Comparison of ENCODE assay signal across 1 cellular context in the genomic region with DNA sequence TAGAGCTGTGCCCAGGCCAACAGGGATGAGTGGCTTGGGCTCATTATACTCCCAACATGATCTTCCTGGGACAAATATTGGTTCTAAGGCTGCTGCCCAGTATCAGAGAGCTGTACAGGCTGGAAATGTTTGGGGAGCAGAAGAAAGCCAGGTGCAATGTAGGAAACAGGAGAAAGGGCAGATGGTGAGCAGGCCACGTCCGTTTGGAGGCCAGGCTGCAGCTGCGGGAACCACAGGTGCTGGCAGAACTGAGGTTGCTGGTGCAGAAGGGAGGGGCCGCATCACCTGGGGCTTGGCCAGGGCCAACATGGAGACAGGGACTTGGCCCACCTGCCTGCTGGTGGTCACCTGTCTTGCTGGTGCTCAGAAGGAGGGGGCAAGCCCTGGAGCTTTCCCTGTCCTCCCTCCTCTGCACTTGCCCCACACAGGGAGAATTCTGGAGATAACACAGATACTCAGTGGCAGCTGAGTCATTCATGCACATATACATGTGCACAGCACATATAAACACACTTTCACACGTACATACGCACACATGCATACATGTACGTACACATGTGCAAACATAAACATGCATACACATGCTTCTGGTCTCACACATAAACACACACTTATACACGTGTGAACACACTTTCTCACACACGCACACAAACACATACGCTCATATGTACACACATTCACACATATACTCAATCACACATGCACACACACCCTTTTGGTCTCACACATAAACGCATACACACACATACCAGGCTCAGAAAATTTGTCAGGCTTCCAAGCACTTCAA.
TF ChIP-seq lines count a peak whose summit lies in the region.

No MANE protein-coding gene starts in this region.

TF ChIP-seq in H1, 55 proteins besides CTCF, POLR2A, EP300 and RAD21:
- no peak for TF ChIP-seq CHD1 (IDR thresholded peaks at IDR 0.05; ENCODE audit: low read depth, low read length)
